In the genomic region with DNA sequence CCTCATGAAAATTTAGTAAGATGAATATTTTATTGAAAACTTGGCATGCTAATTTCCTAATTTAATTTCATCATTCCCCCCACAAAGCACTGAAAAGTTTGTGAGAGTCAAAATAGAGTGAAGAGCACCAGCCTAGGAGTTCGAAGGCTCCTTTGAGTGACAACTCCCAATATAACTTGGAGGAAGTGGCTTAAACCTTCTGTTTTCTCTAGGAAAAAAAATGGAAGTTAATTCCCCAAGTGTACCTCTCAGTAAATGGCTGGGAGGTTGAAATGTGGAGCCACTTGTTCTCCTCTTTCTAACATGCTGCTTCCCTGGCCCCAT, we compare ENCODE assay signal across 18 cellular contexts.
DNase-seq lines count a peak whose midpoint lies in the region; ATAC-seq, FAIRE-seq and TF ChIP-seq lines count a peak whose summit lies in the region.
"Had no signal": no experiment of that assay in that cellular context is flagged by ENCODE, and none has a peak within 500 bp of the region (broad histone marks: within the 10 kb centered on the region; RNA-seq: fewer than 3 reads in every experiment).

No MANE protein-coding gene starts in this region.

- H3K9ac ChIP-seq in DND-41 (ENCODE audit: low read depth, low read length) (no peak overlapping the region), K562 (ENCODE audit: insufficient read depth in 1 of 2, low read depth in 2 of 2, low read length in 2 of 2) (no peak overlapping the region), neural progenitor cell (no peak overlapping the region)
- H3K9ac ChIP-seq: KMS-11 had no signal

- no peak for TF ChIP-seq RAD21 in K562 (CRISPR knock-in tag; conservative IDR thresholded peaks at IDR 0.05 in 1 of 2, IDR thresholded peaks at IDR 0.05 in 1 of 2)

- TF ChIP-seq CTCF in DND-41 (IDR thresholded peaks at IDR 0.05; ENCODE audit: borderline replicate concordance, extremely low read depth, low read length, poor library complexity, severe bottlenecking): no peak
- TF ChIP-seq CTCF in K562 (IDR thresholded peaks at IDR 0.05 in 2 of 3, conservative IDR thresholded peaks at IDR 0.05 in 1 of 3; ENCODE audit: insufficient read depth in 2 of 3, low read depth in 1 of 3, low read length in 3 of 3): no peak
- TF ChIP-seq CTCF in neural progenitor cell (IDR thresholded peaks at IDR 0.05): no peak

- BruUV-seq in K562 (replicated peaks; lab: Mats Ljungman, UMichigan): no TSS peak

- H3K9me3 ChIP-seq in DND-41 (ENCODE audit: insufficient read depth, low read length, severe bottlenecking) (no peaks in the 10 kb centered on the region), K562 (replicated peaks; ENCODE audit: control insufficient read depth, insufficient read depth, low read depth, low read length) (no peaks in the 10 kb centered on the region), neural progenitor cell (ENCODE audit: low read depth) (no peaks in the 10 kb centered on the region)
- H3K9me3 ChIP-seq: body of pancreas, SJCRH30, upper lobe of left lung had no signal

- no peak overlapping the region for H3K4me3 Mint-ChIP-seq in T-helper 2 cell treated with Interferon-gamma antibody and Interleukin-4, amounts not matched to agents 5 μg/mL and 100 μg/mL, for 36 hours
- no peak overlapping the region for H3K4me3 Mint-ChIP-seq in neural progenitor cell
- H3K4me3 Mint-ChIP-seq: activated CD8-positive, alpha-beta memory T cell treated with anti-CD3 and anti-CD28 coated beads, Interleukin-2, amount 10 ng/mL, durations not matched to agents 7 days and 5 days; nephron had no signal

- H3K27ac ChIP-seq in DND-41 (ENCODE audit: low read length) (no peak overlapping the region), K562 (ENCODE audit: extremely low read depth, low read depth, low read length) (no peak overlapping the region), neural progenitor cell (no peak overlapping the region)
- H3K27ac ChIP-seq: body of pancreas, foreskin keratinocyte, hepatocyte, PC-9, SJCRH30, upper lobe of left lung had no signal

- no peaks in the 10 kb centered on the region for H3K9me3 Mint-ChIP-seq in T-helper 2 cell treated with Interferon-gamma antibody and Interleukin-4, amounts not matched to agents 5 μg/mL and 100 μg/mL, for 36 hours
- peaks cover 8% of the 10 kb centered on the region for H3K9me3 Mint-ChIP-seq in neural progenitor cell
- H3K9me3 Mint-ChIP-seq: immature natural killer cell, nephron had no signal

- peak overlapping the region; percentile 82 for H3K27ac Mint-ChIP-seq in T-helper 2 cell treated with Interferon-gamma antibody and Interleukin-4, amounts not matched to agents 5 μg/mL and 100 μg/mL, for 36 hours
- H3K27ac Mint-ChIP-seq in neural progenitor cell: no peak overlapping the region

- 0 out of 3 replicates have a peak, but pooled peaks have one; percentile 4 for ATAC-seq in DND-41 (ENCODE audit: insufficient read depth, low read depth)
- ATAC-seq in K562: no peak

- in situ Hi-C loops in K562 (cut with MboI): loop anchor here (5.0 to 10.0 kb wide), 4 partner anchors 77 to 542 kb away; no protein-coding TSS in a partner anchor

- no peak for TF ChIP-seq EP300 in K562 (IDR thresholded peaks at IDR 0.05; ENCODE audit: low read length)

- no peaks in the 10 kb centered on the region for H4K20me1 ChIP-seq in DND-41 (ENCODE audit: insufficient read depth, low read length)
- no peaks in the 10 kb centered on the region for H4K20me1 ChIP-seq in K562 (replicated peaks; ENCODE audit: control insufficient read depth, insufficient read depth, low read length)
- H4K20me1 ChIP-seq in neural progenitor cell (ENCODE audit: low read depth): no peaks in the 10 kb centered on the region

- WGBS in K562 (ENCODE audit: insufficient coverage, low coverage, missing lambda C conversion rate): 90% methylated on average over 1 of the region's 1 CpG

- H3K4me2 ChIP-seq in DND-41 (ENCODE audit: insufficient read depth, low read length): no peak overlapping the region
- no peak overlapping the region for H3K4me2 ChIP-seq in K562 (ENCODE audit: insufficient read depth, low read length)
- H3K4me2 ChIP-seq in neural progenitor cell: no peak overlapping the region

- POLR2A ChIA-PET in K562 (lab: Yijun Ruan, JAX): interaction anchor here (0.6 to 0.9 kb wide), 4 partner anchors 45 to 1652 kb away, joined by 3 to 4 read pairs (median 3); no protein-coding TSS in a partner anchor

- no peak for TF ChIP-seq POLR2A in K562 (conservative IDR thresholded peaks at IDR 0.05)

- H3K27me3 Mint-ChIP-seq in T-helper 2 cell treated with Interferon-gamma antibody and Interleukin-4, amounts not matched to agents 5 μg/mL and 100 μg/mL, for 36 hours (ENCODE audit: low read depth): no peaks in the 10 kb centered on the region
- H3K27me3 Mint-ChIP-seq in neural progenitor cell (ENCODE audit: insufficient read depth, low read depth): peaks cover 4% of the 10 kb centered on the region

- FAIRE-seq in K562 (lab: Jason Lieb, UNC): no peak
- no peak for FAIRE-seq in frontal cortex (lab: Jason Lieb, UNC)

- no peak for DNase-seq in T-helper 2 cell treated with Interferon-gamma antibody and Interleukin-4, amounts not matched to agents 5 μg/mL and 100 μg/mL, for 36 hours (ENCODE audit: low spot score)
- DNase-seq in T-helper 2 cell: no peak
- no peak for DNase-seq in DND-41
- no peak for DNase-seq in K562 (ENCODE audit: extremely low read depth in 1 of 4, low spot score in 3 of 4)
- no peak for DNase-seq in neural progenitor cell (ENCODE audit: low spot score)
- DNase-seq in frontal cortex (ENCODE audit: low spot score in 2 of 2): no peak
- DNase-seq in activated CD8-positive, alpha-beta memory T cell treated with anti-CD3 and anti-CD28 coated beads for 24 hours: no peak
- no peak for DNase-seq in activated CD4-positive, alpha-beta T cell treated with anti-CD3 and anti-CD28 coated beads for 4 hours

- peaks cover 49% of the 10 kb centered on the region for H3K4me1 ChIP-seq in DND-41 (ENCODE audit: insufficient read depth, low read length)
- peaks cover 0 to 12% of the 10 kb centered on the region in 2 experiments; a peak in 3 of 5 replicates for H3K4me1 ChIP-seq in K562 (replicated peaks in 1 of 2; ENCODE audit: control insufficient read depth in 2 of 2, insufficient read depth in 2 of 2, low read length in 2 of 2)
- peaks cover 33% of the 10 kb centered on the region for H3K4me1 ChIP-seq in neural progenitor cell
- H3K4me1 ChIP-seq: SJCRH30 had no signal

- H3K9me1 ChIP-seq in K562 (ENCODE audit: control insufficient read depth, insufficient read depth, low read length): no peaks in the 10 kb centered on the region

- CTCF ChIA-PET in K562 (lab: Yijun Ruan, JAX; ENCODE audit: low intra/inter-chr PET ratio): interaction anchor here (1.0 to 1.8 kb wide), 5 partner anchors 192 to 540 kb away, joined by 3 to 6 read pairs (median 5); no protein-coding TSS in a partner anchor

- intact Hi-C loops in K562 (cut with micrococcal nuclease): loop anchor here (1.0 to 10.0 kb wide), 7 partner anchors 77 to 539 kb away; no protein-coding TSS in a partner anchor

- H3K36me3 Mint-ChIP-seq in T-helper 2 cell treated with Interferon-gamma antibody and Interleukin-4, amounts not matched to agents 5 μg/mL and 100 μg/mL, for 36 hours (ENCODE audit: low read depth): no peaks in the 10 kb centered on the region
- peaks cover 3% of the 10 kb centered on the region for H3K36me3 Mint-ChIP-seq in neural progenitor cell
- H3K36me3 Mint-ChIP-seq: activated CD8-positive, alpha-beta memory T cell treated with anti-CD3 and anti-CD28 coated beads, Interleukin-2, amount 10 ng/mL, durations not matched to agents 7 days and 5 days; immature natural killer cell had no signal

- H3F3A ChIP-seq in neural progenitor cell (ENCODE audit: low read depth): peaks cover 31% of the 10 kb centered on the region

- H3K36me3 ChIP-seq in DND-41 (ENCODE audit: insufficient read depth, low read length) (no peaks in the 10 kb centered on the region), K562 (ENCODE audit: control insufficient read depth, insufficient read depth, low read length) (no peaks in the 10 kb centered on the region), neural progenitor cell (no peaks in the 10 kb centered on the region)
- H3K36me3 ChIP-seq: SJCRH30, upper lobe of left lung had no signal

- H3K27me3 ChIP-seq in DND-41 (ENCODE audit: insufficient read depth, low read length, poor library complexity): no peaks in the 10 kb centered on the region
- no peaks in the 10 kb centered on the region; a peak in 1 of 5 replicates for H3K27me3 ChIP-seq in K562 (ENCODE audit: control insufficient read depth in 2 of 2, insufficient read depth in 2 of 2, low read length in 2 of 2)
- no peaks in the 10 kb centered on the region for H3K27me3 ChIP-seq in neural progenitor cell
- H3K27me3 ChIP-seq: body of pancreas, foreskin keratinocyte, hepatocyte, SJCRH30, upper lobe of left lung had no signal

- no peaks in the 10 kb centered on the region for H3K79me2 ChIP-seq in DND-41 (ENCODE audit: insufficient read depth, low read length)
- H3K79me2 ChIP-seq in K562 (ENCODE audit: control insufficient read depth, insufficient read depth, low read length): no peaks in the 10 kb centered on the region
- H3K79me2 ChIP-seq in neural progenitor cell (ENCODE audit: low read depth): no peaks in the 10 kb centered on the region
- H3K79me2 ChIP-seq: hepatocyte had no signal

- H2AFZ ChIP-seq in DND-41 (ENCODE audit: low read depth, low read length) (no peak overlapping the region), K562 (ENCODE audit: low read depth, low read length) (no peak overlapping the region), neural progenitor cell (replicated peaks) (peak overlapping the region; percentile 43)
- H2AFZ ChIP-seq: hepatocyte, PC-9 had no signal

- H3K4me1 Mint-ChIP-seq in T-helper 2 cell treated with Interferon-gamma antibody and Interleukin-4, amounts not matched to agents 5 μg/mL and 100 μg/mL, for 36 hours (ENCODE audit: low read depth): peaks cover 47% of the 10 kb centered on the region
- H3K4me1 Mint-ChIP-seq in neural progenitor cell: peaks cover 44% of the 10 kb centered on the region

- H3K4me3 ChIP-seq in DND-41 (ENCODE audit: low read depth in 1 of 2, low read length in 2 of 2): no peak overlapping the region
- no peak overlapping the region for H3K4me3 ChIP-seq in K562
- no peak overlapping the region for H3K4me3 ChIP-seq in neural progenitor cell
- H3K4me3 ChIP-seq: body of pancreas, hepatocyte, PC-9, SJCRH30, upper lobe of left lung had no signal

TF ChIP-seq in K562, 482 proteins besides CTCF, POLR2A, EP300 and RAD21 (continues in another document):
- TF ChIP-seq PCBP1 (IDR thresholded peaks at IDR 0.05; ENCODE audit: low read depth, low read length, poor library complexity, severe bottlenecking): no peak
- TF ChIP-seq FOSL1 (tag; conservative IDR thresholded peaks at IDR 0.05): peak; percentile 57
- no peak for TF ChIP-seq STAT5A (IDR thresholded peaks at IDR 0.05; ENCODE audit: borderline replicate concordance, low read length)
- no peak for TF ChIP-seq CREBBP (IDR thresholded peaks at IDR 0.05; ENCODE audit: low read depth, low read length)
